In the genomic region with DNA sequence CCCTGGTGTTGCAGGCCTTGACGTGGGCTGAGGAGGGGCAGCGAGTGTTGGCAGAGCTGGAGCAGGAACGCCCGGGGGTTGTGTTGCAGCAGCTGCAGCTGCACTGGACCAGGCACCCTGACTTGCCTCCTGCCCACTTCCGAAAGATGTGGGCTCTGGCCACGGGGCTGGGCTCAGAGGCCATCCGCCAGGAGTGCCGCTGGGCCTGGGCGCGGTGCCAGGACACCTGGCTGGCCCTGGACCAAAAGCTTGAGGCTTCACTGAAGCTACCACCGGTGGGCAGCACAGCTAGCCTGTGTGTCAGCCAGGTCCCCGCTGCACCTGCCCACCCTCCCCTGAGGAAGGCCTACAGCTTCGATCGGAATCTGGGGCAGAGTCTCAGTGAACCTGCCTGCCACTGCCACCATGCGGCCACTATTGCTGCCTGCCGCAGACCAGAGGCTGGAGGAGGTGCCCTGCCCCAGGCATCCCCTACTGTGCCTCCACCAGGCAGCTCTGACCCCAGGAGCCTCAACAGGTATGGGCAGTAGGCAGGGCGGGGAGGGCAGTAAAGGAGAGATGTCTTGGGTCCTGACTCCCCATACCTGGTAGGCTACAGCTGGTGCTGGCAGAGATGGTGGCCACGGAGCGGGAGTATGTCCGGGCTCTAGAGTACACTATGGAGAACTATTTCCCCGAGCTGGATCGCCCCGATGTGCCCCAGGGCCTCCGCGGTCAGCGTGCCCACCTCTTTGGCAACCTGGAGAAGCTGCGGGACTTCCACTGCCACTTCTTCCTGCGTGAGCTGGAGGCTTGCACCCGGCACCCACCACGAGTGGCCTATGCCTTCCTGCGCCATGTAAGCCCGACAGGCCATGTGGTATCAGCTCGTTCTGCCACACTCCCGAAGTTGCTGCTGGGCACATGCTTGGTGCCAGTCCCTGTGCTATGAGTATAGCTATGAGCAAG, we compare ENCODE assay signal across 8 cellular contexts. TPM values are rescaled to one million over a fixed set of nuclear protein-coding genes. Genes with fewer than 3 reads are reported as not detected.
DNase-seq lines count a peak whose midpoint lies in the region; ATAC-seq and TF ChIP-seq lines count a peak whose summit lies in the region.

No MANE protein-coding gene starts in this region.

- in situ Hi-C loops in ACHN (cut with HindIII; ENCODE audit: low pct_ligation_motif_present, low pct_unique_long_range_greater_than_20kb, low sequenced_read_pairs): no loop called here

- H3K36me3 ChIP-seq in iPS DF 6.9 (ENCODE audit: control insufficient read depth, insufficient read depth, low read length) (peaks cover 3% of the 10 kb centered on the region; the same call in 1 of the 2 replicates), upper lobe of right lung (no peaks in the 10 kb centered on the region)

- H3K9me3 ChIP-seq in iPS DF 6.9 (ENCODE audit: control insufficient read depth, insufficient read depth, low read length) (no peaks in the 10 kb centered on the region), upper lobe of right lung (no peaks in the 10 kb centered on the region)

- H3K4me1 ChIP-seq in iPS DF 6.9 (ENCODE audit: control insufficient read depth, insufficient read depth, low read length) (0 out of 2 replicates have a peak, but pooled peaks cover 2% of the 10 kb centered on the region), upper lobe of right lung (no peaks in the 10 kb centered on the region)

- no peak overlapping the region for H3K4me3 ChIP-seq in WI38 (ENCODE audit: low read depth, low read length)
- H3K4me3 ChIP-seq in iPS DF 6.9 (ENCODE audit: low read length): no peak overlapping the region
- no peak overlapping the region for H3K4me3 ChIP-seq in upper lobe of right lung

- intact Hi-C loops in upper lobe of right lung (cut with DNase I): no loop called here

- H3K27ac ChIP-seq in iPS DF 6.9 (ENCODE audit: low read length): no peak overlapping the region
- H3K27ac ChIP-seq in upper lobe of right lung: no peak overlapping the region

- TF ChIP-seq CTCF in WI38 (IDR thresholded peaks at IDR 0.05; ENCODE audit: low read depth, low read length) (peak; percentile 35), upper lobe of right lung (IDR thresholded peaks at IDR 0.05) (peak; percentile 36)

- ATAC-seq in upper lobe of right lung (peak; percentile 60), HG03045 (IDR thresholded peaks at IDR 0.05; ENCODE audit: unreplicated experiment) (no peak)

- DNase-seq in ACHN: peak; percentile 28
- DNase-seq in LHCN-M2 (ENCODE audit: low read depth): peak; percentile 44
- peak; percentile 47 for DNase-seq in iPS DF 6.9 (ENCODE audit: low read depth, low spot score)
- no peak for DNase-seq in upper lobe of right lung
- no peak for DNase-seq in AML-193 (lab: John Stamatoyannopoulos, UW)
- no peak for DNase-seq in effector CD4-positive, alpha-beta T cell

- H3K27me3 ChIP-seq in iPS DF 6.9 (ENCODE audit: control insufficient read depth, insufficient read depth, low read length): no peaks in the 10 kb centered on the region
- H3K27me3 ChIP-seq in upper lobe of right lung: no peaks in the 10 kb centered on the region

- WGBS in iPS DF 6.9 (ENCODE audit: insufficient coverage, insufficient read length): no CpG with 5 or more reads among the region's 34 CpGs

RNA-seq across cellular contexts. Expression of a gene that starts 5.6 kb away (rescaled TPM):
- total RNA-seq in LHCN-M2 (2014; rRNA removed): 0.32 and 0.57 TPM in 2 replicates
- polyA plus RNA-seq in LHCN-M2 (2012): 0.33 TPM
- total RNA-seq in upper lobe of right lung: 16.2 TPM

RNA-seq across cellular contexts. Expression of a gene that starts 36.2 kb away (rescaled TPM):
- total RNA-seq in LHCN-M2 (2014; rRNA removed) (0.98 and 1.3 TPM in 2 replicates), upper lobe of right lung (2.4 TPM)
- 1.3 TPM for polyA plus RNA-seq in LHCN-M2 (2012)

RNA-seq across cellular contexts. Expression of a gene that starts 37.7 kb away (rescaled TPM):
- 27.0 and 29.7 TPM in 2 replicates for total RNA-seq in LHCN-M2 (2014; rRNA removed)
- 29.4 TPM for polyA plus RNA-seq in LHCN-M2 (2012)
- 94.9 TPM for total RNA-seq in upper lobe of right lung

RNA-seq across cellular contexts. Expression of a gene that starts 41.6 kb away (rescaled TPM):
- not detected in 2 replicates for total RNA-seq in LHCN-M2 (2014; rRNA removed)
- not detected for polyA plus RNA-seq in LHCN-M2 (2012)
- total RNA-seq in upper lobe of right lung: 1.4 TPM

RNA-seq across cellular contexts. Expression of a gene that starts 41.6 kb away (rescaled TPM):
- total RNA-seq in LHCN-M2 (2014; rRNA removed) (not detected in 2 replicates), upper lobe of right lung (27.4 TPM)
- polyA plus RNA-seq in LHCN-M2 (2012): not detected

Comparison
In these comparisons a context has a peak if more than half of its experiments do, and no peak if none do; other contexts are left out.
1. DNase-seq: peak in ACHN (single experiment), LHCN-M2 (single experiment) and iPS DF 6.9 (single experiment); none in upper lobe of right lung (single experiment), AML-193 (0 of 2) and effector CD4-positive, alpha-beta T cell (single experiment).
2. RNA of a gene that starts 5.6 kb away (total RNA-seq): 16.2 TPM in upper lobe of right lung (single experiment); 0.32 to 0.57 TPM in LHCN-M2; every median in the first group is over 10 times any median in the second.